29 cellular contexts compared by ENCODE assay signal in the genomic region with DNA sequence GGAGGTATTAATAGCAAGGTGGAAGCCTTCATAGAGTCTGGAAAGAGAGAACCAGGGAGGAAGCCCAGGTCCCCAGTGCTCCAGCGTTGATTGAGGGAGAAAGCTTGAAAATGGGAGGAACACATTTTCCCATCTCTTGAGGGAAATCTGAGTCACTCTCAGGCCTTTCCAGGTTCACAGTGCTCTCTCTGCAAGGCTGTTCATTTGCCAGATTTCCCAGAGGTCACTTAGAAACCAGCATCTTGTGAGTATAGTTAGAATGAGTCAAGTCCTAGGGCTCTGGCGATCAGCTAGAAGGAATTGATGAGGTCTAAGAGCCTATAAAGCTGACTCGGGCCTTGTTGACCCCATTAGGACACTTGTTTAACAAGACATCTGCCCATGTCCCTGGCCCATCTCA. TPM values are rescaled to one million over a fixed set of nuclear protein-coding genes. Genes with fewer than 3 reads are reported as not detected.
DNase-seq lines count a peak whose midpoint lies in the region; ATAC-seq, FAIRE-seq and TF ChIP-seq lines count a peak whose summit lies in the region.
"Had no signal": no experiment of that assay in that cellular context is flagged by ENCODE, and none has a peak within 500 bp of the region (broad histone marks: within the 10 kb centered on the region; RNA-seq: fewer than 3 reads in every experiment).

No MANE protein-coding gene starts in this region.

- CTCF ChIA-PET in WTC11 (lab: Charles Lee) = no interaction called here

- H3K27me3 Mint-ChIP-seq in WTC11 (ENCODE audit: low read depth) = no peaks in the 10 kb centered on the region
- H3K27me3 Mint-ChIP-seq: activated CD4-positive, alpha-beta memory T cell treated with anti-CD3 and anti-CD28 coated beads, Interleukin-2, amount 10 ng/mL, durations not matched to agents 7 days and 5 days had no signal

- H4K8ac ChIP-seq in mesenchymal stem cell (ENCODE audit: low read length) = no peak overlapping the region

- no peak overlapping the region for H3K23ac ChIP-seq in mesenchymal stem cell (ENCODE audit: low read length in 2 of 2)

- no peak overlapping the region for H3K4ac ChIP-seq in mesenchymal stem cell (ENCODE audit: low read depth in 1 of 2, low read length in 2 of 2)

- H3K18ac ChIP-seq in mesenchymal stem cell (ENCODE audit: low read depth in 1 of 2, low read length in 2 of 2) = no peak overlapping the region

- no peak overlapping the region for H2BK12ac ChIP-seq in mesenchymal stem cell (ENCODE audit: low read length in 2 of 2)

- no peaks in the 10 kb centered on the region for H3K36me3 Mint-ChIP-seq in WTC11

- no peak overlapping the region for H3K4me2 ChIP-seq in mesenchymal stem cell (ENCODE audit: low read length, poor library complexity, severe bottlenecking)
- H3K4me2 ChIP-seq: neural progenitor cell had no signal

- H2BK5ac ChIP-seq in mesenchymal stem cell (ENCODE audit: low read depth, low read length, poor library complexity, severe bottlenecking) = no peak overlapping the region

- no peak overlapping the region for H2AK5ac ChIP-seq in mesenchymal stem cell (ENCODE audit: low read length, severe bottlenecking)

- TF ChIP-seq POLR2A in GM12891 (IDR thresholded peaks at IDR 0.05; ENCODE audit: low read depth, low read length) = no peak

- H3K27ac ChIP-seq in mesenchymal stem cell (ENCODE audit: low read length, poor library complexity, severe bottlenecking) = no peak overlapping the region
- H3K27ac ChIP-seq: 22Rv1, coronary artery, neural progenitor cell had no signal

- no peaks in the 10 kb centered on the region for H3K4me1 Mint-ChIP-seq in WTC11
- H3K4me1 Mint-ChIP-seq: activated CD4-positive, alpha-beta memory T cell treated with anti-CD3 and anti-CD28 coated beads, Interleukin-2, amount 10 ng/mL, durations not matched to agents 7 days and 5 days; neural progenitor cell had no signal

- H3K9ac ChIP-seq in mesenchymal stem cell (ENCODE audit: low read length) = peak overlapping the region; percentile 37
- H3K9ac ChIP-seq: neural progenitor cell had no signal

- no peak overlapping the region for H3K4me3 Mint-ChIP-seq in WTC11
- H3K4me3 Mint-ChIP-seq: activated CD4-positive, alpha-beta memory T cell treated with anti-CD3 and anti-CD28 coated beads, Interleukin-2, amount 10 ng/mL, durations not matched to agents 7 days and 5 days; neural progenitor cell; T-helper 2 cell treated with Interferon-gamma antibody and Interleukin-4, amounts not matched to agents 5 μg/mL and 100 μg/mL, for 36 hours had no signal

- no peaks in the 10 kb centered on the region for H3K9me3 ChIP-seq in mesenchymal stem cell (ENCODE audit: control insufficient read depth, low read length)
- H3K9me3 ChIP-seq: mucosa of descending colon had no signal

- peaks cover 3 to 9% of the 10 kb centered on the region in 2 experiments for H3K36me3 ChIP-seq in mesenchymal stem cell (ENCODE audit: control insufficient read depth in 1 of 2, insufficient read depth in 2 of 2, low read depth in 1 of 2, low read length in 2 of 2)
- H3K36me3 ChIP-seq: neural progenitor cell had no signal

- no peak overlapping the region for H3K27ac Mint-ChIP-seq in WTC11
- H3K27ac Mint-ChIP-seq: activated CD4-positive, alpha-beta memory T cell treated with anti-CD3 and anti-CD28 coated beads, Interleukin-2, amount 10 ng/mL, durations not matched to agents 7 days and 5 days; neural progenitor cell; T-helper 2 cell treated with Interferon-gamma antibody and Interleukin-4, amounts not matched to agents 5 μg/mL and 100 μg/mL, for 36 hours had no signal

- H3K14ac ChIP-seq in mesenchymal stem cell (ENCODE audit: low read length in 2 of 2) = no peak overlapping the region

- no peak for ATAC-seq in WTC11
- ATAC-seq: activated CD4-positive, CD25-positive, alpha-beta regulatory T cell treated with anti-CD3 and anti-CD28 coated beads, Interleukin-2, amount 50 U/mL, for 24 hours; left ventricle myocardium superior had no signal

- H2AFZ ChIP-seq in mesenchymal stem cell (ENCODE audit: low read depth, low read length) = no peak overlapping the region
- H2AFZ ChIP-seq: neural progenitor cell had no signal

- no peaks in the 10 kb centered on the region for H3K27me3 ChIP-seq in mesenchymal stem cell (ENCODE audit: control insufficient read depth in 1 of 2, insufficient read depth in 1 of 2, low read length in 2 of 2)
- H3K27me3 ChIP-seq: neural progenitor cell had no signal

- no peaks in the 10 kb centered on the region for H3K4me1 ChIP-seq in mesenchymal stem cell (ENCODE audit: control insufficient read depth, insufficient read depth, low read depth, low read length)
- H3K4me1 ChIP-seq: neural progenitor cell had no signal

- H3K4me3 ChIP-seq in mesenchymal stem cell (ENCODE audit: insufficient read depth in 1 of 2, low read depth in 1 of 2, low read length in 2 of 2) = no peak overlapping the region
- H3K4me3 ChIP-seq: coronary artery, mucosa of descending colon, neural progenitor cell had no signal

- no peaks in the 10 kb centered on the region for H3K9me3 Mint-ChIP-seq in WTC11
- H3K9me3 Mint-ChIP-seq: activated CD4-positive, alpha-beta memory T cell treated with anti-CD3 and anti-CD28 coated beads, Interleukin-2, amount 10 ng/mL, durations not matched to agents 7 days and 5 days; neural progenitor cell; T-helper 2 cell treated with Interferon-gamma antibody and Interleukin-4, amounts not matched to agents 5 μg/mL and 100 μg/mL, for 36 hours had no signal

- 96% methylated on average over 3 of the region's 3 CpGs for WGBS in mesenchymal stem cell

- no peak overlapping the region for H2BK15ac ChIP-seq in mesenchymal stem cell (ENCODE audit: low read depth, poor library complexity, severe bottlenecking)

- FAIRE-seq in GM12891 (lab: Jason Lieb, UNC) = peak; percentile 57
- FAIRE-seq in HTR-8/SVneo (lab: Jason Lieb, UNC) = no peak
- FAIRE-seq: bronchial epithelial cell, islet of Langerhans, small intestine had no signal

- DNase-seq in AG08395 (ENCODE audit: low spot score) (peak; percentile 49), GM12891 (ENCODE audit: insufficient read length, low spot score) (no peak), astrocyte of the hippocampus (ENCODE audit: low read depth, low spot score) (peak; percentile 48), mesenchymal stem cell (peak; percentile 7), WTC11 (ENCODE audit: low spot score) (no peak), occipital lobe (lab: John Stamatoyannopoulos, UW) (no peak), HTR-8/SVneo (ENCODE audit: insufficient read length, low spot score) (no peak), hypothalamus (lab: John Stamatoyannopoulos, UW) (no peak)
- DNase-seq: activated CD4-positive, alpha-beta memory T cell treated with anti-CD3 and anti-CD28 coated beads, Interleukin-2, amount 10 ng/mL, durations not matched to agents 7 days and 5 days; activated effector memory CD4-positive, alpha-beta T cell treated with anti-CD3 and anti-CD28 coated beads, Interleukin-2, amount 50 U/mL, for 16 hours; activated T-cell treated with anti-CD3 and anti-CD28 coated beads for 4 hours; KG1; left ventricle myocardium superior; mucosa of descending colon; NCI-H146; NCI-H526 treated with DMSO at 0.1 percent for 48 hours; RPMI8226; small intestine; stimulated activated CD4-positive, alpha-beta T cell treated with anti-CD3 and anti-CD28 coated beads, Interleukin-2, amount 100 ng/mL, for 48 hours; stimulated activated naive CD4-positive, alpha-beta T cell treated with Interleukin-2 at 50 U/mL for 16 hours had no signal

- H3K79me1 ChIP-seq in mesenchymal stem cell (replicated peaks; ENCODE audit: low read length, poor library complexity, severe bottlenecking) = peaks cover 10% of the 10 kb centered on the region

- TF ChIP-seq CTCF in WTC11 (IDR thresholded peaks at IDR 0.05) = no peak

- no peak overlapping the region for H2BK120ac ChIP-seq in mesenchymal stem cell (ENCODE audit: low read depth, low read length)

- no peak overlapping the region for H4K91ac ChIP-seq in mesenchymal stem cell (ENCODE audit: low read length)

- POLR2A ChIA-PET in WTC11 (lab: Charles Lee) = no interaction called here

TF ChIP-seq in GM12891, 5 proteins besides CTCF, POLR2A, EP300 and RAD21:
- TF ChIP-seq PAX5 (IDR thresholded peaks at IDR 0.05; ENCODE audit: insufficient read depth, low read length, severe bottlenecking) (no peak), POLR2AphosphoS5 (IDR thresholded peaks at IDR 0.05; ENCODE audit: low read depth, low read length) (no peak), TAF1 (IDR thresholded peaks at IDR 0.05; ENCODE audit: low read depth, low read length) (no peak), SPI1 (IDR thresholded peaks at IDR 0.05; ENCODE audit: low read depth, low read length) (no peak), POU2F2 (IDR thresholded peaks at IDR 0.05; ENCODE audit: low read depth, low read length) (no peak)

RNA-seq across cellular contexts. Expression of gene ZNF594, which starts 17.7 kb away (rescaled TPM):
- 1.9 TPM for polyA plus RNA-seq in GM12891 (2012; ENCODE audit: low read depth, missing spikeins)
- polyA plus RNA-seq in mesenchymal stem cell (2013, experiment 1 of 2) = 1.0 TPM
- 0.96 TPM for polyA plus RNA-seq in mesenchymal stem cell (2013, experiment 2 of 2)
- total RNA-seq in WTC11 (2021) (9.5 to 11.6 TPM (median 10.1 TPM) in 3 replicates), occipital lobe (39.0 TPM)

RNA-seq across cellular contexts. Expression of gene SCIMP, which starts 25.3 kb away (rescaled TPM):
- polyA plus RNA-seq in GM12891 (2012; ENCODE audit: low read depth, missing spikeins) = 48.3 TPM
- polyA plus RNA-seq in mesenchymal stem cell (2013, experiment 1 of 2) = not detected
- not detected for polyA plus RNA-seq in mesenchymal stem cell (2013, experiment 2 of 2)
- not detected in 3 replicates for total RNA-seq in WTC11 (2021)
- 0.16 TPM for total RNA-seq in occipital lobe
- total RNA-seq: activated CD4-positive, alpha-beta memory T cell treated with anti-CD3 and anti-CD28 coated beads, Interleukin-2, amount 10 ng/mL, durations not matched to agents 7 days and 5 days; bronchial epithelial cell; pulmonary artery endothelial cell had no signal
- polyA plus RNA-seq: BJ had no signal

Comparison
In these comparisons a context has a peak if more than half of its experiments do, and no peak if none do; other contexts are left out.
1. DNase-seq: peak in AG08395 (single experiment), astrocyte of the hippocampus (single experiment) and mesenchymal stem cell (single experiment); none in GM12891 (single experiment), WTC11 (single experiment), occipital lobe (single experiment), HTR-8/SVneo (single experiment) and hypothalamus (0 of 51).